Comparison of ENCODE assay signal across 11 cellular contexts in the genomic region with DNA sequence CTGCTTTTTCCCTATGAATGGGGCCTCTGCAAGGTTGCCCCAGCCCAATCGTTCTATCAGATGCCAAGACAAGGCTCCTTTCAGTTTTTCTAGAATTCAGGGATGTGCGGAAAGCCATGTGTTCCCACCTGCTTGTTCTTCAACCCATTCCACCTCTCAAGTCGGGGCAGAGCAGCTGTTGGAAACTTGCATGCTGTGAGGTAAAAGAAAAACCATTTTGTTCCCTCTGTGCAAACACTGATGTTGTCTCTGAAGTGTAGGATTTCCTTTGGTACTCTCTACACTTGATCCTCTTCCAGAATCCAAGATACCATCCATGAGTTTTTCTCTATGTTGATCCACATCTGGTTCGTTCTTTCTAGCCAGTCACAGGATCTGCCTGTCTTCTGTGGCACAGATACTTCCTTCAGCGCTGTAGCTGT. TPM values are rescaled to one million over a fixed set of nuclear protein-coding genes. Genes with fewer than 3 reads are reported as not detected.
DNase-seq lines count a peak whose midpoint lies in the region; ATAC-seq, FAIRE-seq and TF ChIP-seq lines count a peak whose summit lies in the region.
"Had no signal": no experiment of that assay in that cellular context is flagged by ENCODE, and none has a peak within 500 bp of the region (broad histone marks: within the 10 kb centered on the region; RNA-seq: fewer than 3 reads in every experiment).

No MANE protein-coding gene starts in this region.

- H3K27ac ChIP-seq in heart left ventricle (peak overlapping the region in 11 of 12 donors; percentile 3 to 73 (median 54)), GM12878 (ENCODE audit: control insufficient read depth, insufficient read depth) (no peak overlapping the region; the same call in 1 of the 2 replicates), mesodermal cell (ENCODE audit: low read depth, low read length, severe bottlenecking) (peak overlapping the region; percentile 64), upper lobe of right lung (peak overlapping the region; percentile 1)

- BruUV-seq in GM12878 (replicated peaks; lab: Mats Ljungman, UMichigan): no TSS peak

- FAIRE-seq in GM12878 (lab: Jason Lieb, UNC): no peak

- TF ChIP-seq RAD21 in GM12878 (IDR thresholded peaks at IDR 0.05; ENCODE audit: insufficient read depth, low read depth, low read length): no peak

- no peak overlapping the region for H3K4me2 ChIP-seq in GM12878 (ENCODE audit: control insufficient read depth, insufficient read depth)

- no peaks in the 10 kb centered on the region for H3K9me3 ChIP-seq in heart left ventricle
- H3K9me3 ChIP-seq in GM12878 (replicated peaks; ENCODE audit: control insufficient read depth, insufficient read depth, low read length): no peaks in the 10 kb centered on the region
- no peaks in the 10 kb centered on the region for H3K9me3 ChIP-seq in mesodermal cell (ENCODE audit: control insufficient read depth, low read length)
- no peaks in the 10 kb centered on the region for H3K9me3 ChIP-seq in upper lobe of right lung
- H3K9me3 ChIP-seq: left lung had no signal

- H3K27me3 ChIP-seq in heart left ventricle (no peaks in the 10 kb centered on the region), GM12878 (replicated peaks in 1 of 2; ENCODE audit: control insufficient read depth in 2 of 2, insufficient read depth in 2 of 2, low read length in 1 of 2) (no peaks in the 10 kb centered on the region), upper lobe of right lung (no peaks in the 10 kb centered on the region)

- no peak for TF ChIP-seq EP300 in GM12878 (IDR thresholded peaks at IDR 0.05; ENCODE audit: borderline replicate concordance in 1 of 2, control insufficient read depth in 1 of 2, low read depth in 2 of 2, low read length in 2 of 2)

- intact Hi-C loops in heart left ventricle (cut with DNase I): no loop called here
- intact Hi-C loops in cardiac septum (cut with DNase I): no loop called here
- intact Hi-C loops in GM12878 (cut with micrococcal nuclease; ENCODE audit: unreplicated experiment): no loop called here
- intact Hi-C loops in upper lobe of right lung (cut with DNase I): no loop called here

- WGBS in heart left ventricle, 4 donors: 56 to 66% (median 64%) methylated on average over 5 of the region's 5 CpGs
- WGBS in GM12878 (ENCODE audit: insufficient coverage, insufficient replicate concordance, low lambda C conversion rate, missing lambda C conversion rate): 92% methylated on average over 5 of the region's 5 CpGs
- WGBS in mesodermal cell (ENCODE audit: insufficient coverage in 2 of 2), 2 experiments: 79 to 84% methylated on average over 4 to 5 of the region's 5 CpGs

- in situ Hi-C loops in GM12878 (cut with MboI): no loop called here

- H3K9ac ChIP-seq in GM12878 (ENCODE audit: control insufficient read depth, insufficient read depth, low read length): no peak overlapping the region

- H3K36me3 ChIP-seq in heart left ventricle: peaks cover 0 to 15% (median 4%) of the 10 kb centered on the region in 9 donors
- peaks cover 0 to 15% of the 10 kb centered on the region in 2 experiments; a peak in 3 of 4 replicates for H3K36me3 ChIP-seq in GM12878 (ENCODE audit: control insufficient read depth in 2 of 2, insufficient read depth in 2 of 2, low read length in 1 of 2)
- peaks cover 26% of the 10 kb centered on the region for H3K36me3 ChIP-seq in mesodermal cell (ENCODE audit: control insufficient read depth, insufficient read depth, low read length)
- H3K36me3 ChIP-seq in upper lobe of right lung: peaks cover 11% of the 10 kb centered on the region

- CTCF ChIA-PET in GM12878 (lab: Yijun Ruan, JAX): interaction anchor here (2.0 to 38.4 kb wide), 2 partner anchors 45 to 58 kb away, joined by 6 to 1067 read pairs; no protein-coding TSS in a partner anchor

- SMC1A ChIA-PET in GM12878 (lab: Charles Lee; ENCODE audit: uncharacterized antibody, unreplicated experiment): interaction anchor here (3.9 to 39.2 kb wide), 2 partner anchors 8 to 45 kb away, joined by 16 to 1399 read pairs; partner anchors contain the start of gene IER5

- peaks cover 5% of the 10 kb centered on the region; the same call in 1 of the 2 replicates for H4K20me1 ChIP-seq in GM12878 (ENCODE audit: control insufficient read depth, insufficient read depth)

- DNase-seq in heart left ventricle: no peak
- DNase-seq in cardiac septum (ENCODE audit: low spot score): no peak
- no peak for DNase-seq in GM12878 (ENCODE audit: low read depth, low spot score)
- DNase-seq in upper lobe of right lung: no peak
- DNase-seq in pons (ENCODE audit: low spot score): no peak
- DNase-seq: NCI-H1930, SW 1271 had no signal

- TF ChIP-seq POLR2A in heart left ventricle (IDR thresholded peaks at IDR 0.05) (no peak), GM12878 (IDR thresholded peaks at IDR 0.05; ENCODE audit: low read depth, low read length) (no peak; the same call in 1 of the 2 replicates)

- RAD21 ChIA-PET in GM12878 (lab: Charles Lee; ENCODE audit: unreplicated experiment): interaction anchor here (0.6 to 26.9 kb wide), 5 partner anchors 8 to 74 kb away, joined by 3 to 966 read pairs (median 4); no protein-coding TSS in a partner anchor

- TF ChIP-seq CTCF in heart left ventricle (IDR thresholded peaks at IDR 0.05) (no peak), GM12878 (IDR thresholded peaks at IDR 0.05 in 2 of 3, conservative IDR thresholded peaks at IDR 0.05 in 1 of 3; ENCODE audit: control insufficient read depth in 2 of 3, extremely low read depth in 1 of 3, insufficient read depth in 1 of 3, low read depth in 3 of 3, low read length in 3 of 3) (no peak), upper lobe of right lung (IDR thresholded peaks at IDR 0.05) (no peak)

- ATAC-seq in heart left ventricle (no peak), GM12878 (no peak), upper lobe of right lung (no peak), HG02763 (IDR thresholded peaks at IDR 0.05; ENCODE audit: unreplicated experiment) (no peak), HG03108 (IDR thresholded peaks at IDR 0.05; ENCODE audit: unreplicated experiment) (no peak)

- no peak overlapping the region for H2AFZ ChIP-seq in GM12878 (ENCODE audit: control insufficient read depth, low read depth, low read length)

- POLR2A ChIA-PET in GM12878 (lab: Charles Lee): interaction anchor here (0.6 to 16.3 kb wide), 7 partner anchors 9 to 175 kb away, joined by 3 to 256 read pairs (median 4); no protein-coding TSS in a partner anchor

- H3K79me2 ChIP-seq in GM12878 (ENCODE audit: control insufficient read depth, insufficient read depth, low read length): peaks cover 36% of the 10 kb centered on the region

- peak overlapping the region in 1 of 12 donors; percentile 1 for H3K4me3 ChIP-seq in heart left ventricle
- H3K4me3 ChIP-seq in GM12878: no peak overlapping the region
- no peak overlapping the region for H3K4me3 ChIP-seq in mesodermal cell (ENCODE audit: extremely low read depth, insufficient read depth, low read length, poor library complexity, severe bottlenecking)
- no peak overlapping the region for H3K4me3 ChIP-seq in upper lobe of right lung
- H3K4me3 ChIP-seq: left lung had no signal

- H3K4me1 ChIP-seq in heart left ventricle (peaks cover 20 to 95% (median 76%) of the 10 kb centered on the region in 12 donors), GM12878 (ENCODE audit: control insufficient read depth, insufficient read depth, low read length) (peaks cover 51% of the 10 kb centered on the region), mesodermal cell (ENCODE audit: control insufficient read depth, insufficient read depth, low read length, poor library complexity, severe bottlenecking) (peaks cover 84% of the 10 kb centered on the region), upper lobe of right lung (peaks cover 64% of the 10 kb centered on the region)

TF ChIP-seq in GM12878, 131 proteins besides CTCF, POLR2A, EP300 and RAD21 (continues in another document):
- TF ChIP-seq E4F1 (IDR thresholded peaks at IDR 0.05; ENCODE audit: borderline replicate concordance, partially characterized antibody) (no peak), POLR2AphosphoS5 (IDR thresholded peaks at IDR 0.05; ENCODE audit: low read length) (peak; percentile 14)

RNA-seq across cellular contexts. Expression of gene IER5, which starts 7.3 kb away (rescaled TPM):
- 10 to 100 TPM; 12.8 to 22.7 (median 18.4) TPM for total RNA-seq in heart left ventricle
- polyA plus RNA-seq in heart left ventricle: 10 to 100 TPM; 19.9 to 23.4 TPM
- 20.5 TPM for total RNA-seq in cardiac septum
- 88.8 and 93.7 TPM in 2 replicates for total RNA-seq in GM12878 (2013; cell fraction: nucleolus; rRNA removed)
- total RNA-seq in GM12878 (2014; rRNA removed): 65.4 and 69.4 TPM in 2 replicates
- 32.7 and 34.9 TPM in 2 replicates for total RNA-seq in GM12878 (2014; rRNA removed; fragmentation: Illumina TruSeq; extraction: Trizol)
- 73.9 and 75.2 TPM in 2 replicates for total RNA-seq in GM12878 (2021)
- 6.6 TPM for polyA plus RNA-seq in GM12878 (2011; ENCODE audit: low read depth)
- 36.4 and 44.1 TPM in 2 replicates for polyA plus RNA-seq in GM12878 (2011; rRNA removed)
- 32.3 and 38.9 TPM in 2 replicates for polyA plus RNA-seq in GM12878 (2011; cell fraction: cytosol; rRNA removed)
- polyA plus RNA-seq in GM12878 (2011; cell fraction: nucleus; rRNA removed): 59.7 and 70.4 TPM in 2 replicates
- 24.5 and 28.7 TPM in 2 replicates for polyA plus RNA-seq in GM12878 (2012)
- polyA plus RNA-seq in GM12878 (2014; fragmentation: Illumina TruSeq; extraction: Trizol): 22.4 and 26.2 TPM in 2 replicates
- 10 to 100 TPM in 1 of 2 experiments, 1 to 10 TPM in 1; 6.2 to 19.5 TPM for polyA plus RNA-seq in GM12878 (2014; fragmentation: Nextera tagmentation; extraction: Ambion mirVana)
- polyA plus RNA-seq in GM12878 (2014; rRNA removed): 52.3 and 62.0 TPM in 2 replicates
- 10 to 100 TPM in 1 of 2 experiments, 1 to 10 TPM in 1; 4.3 to 11.7 TPM for polyA plus RNA-seq in GM12878 (2016; fragmentation: Nextera tagmentation; extraction: Ambion mirVana)
- polyA minus RNA-seq in GM12878 (2011; rRNA and poly(A)+ RNA removed): 30.4 and 44.0 TPM in 2 replicates
- polyA minus RNA-seq in GM12878 (2011; cell fraction: cytosol; rRNA and poly(A)+ RNA removed): 24.5 TPM in 2 replicates
- 69.0 and 99.9 TPM in 2 replicates for polyA minus RNA-seq in GM12878 (2011; cell fraction: nucleus; rRNA and poly(A)+ RNA removed)
- 11.9 TPM for polyA plus RNA-seq in mesodermal cell (2013, experiment 1 of 2)
- 8.5 TPM for polyA plus RNA-seq in mesodermal cell (2013, experiment 2 of 2)
- 32.0 TPM for total RNA-seq in upper lobe of right lung
